Comparison of ENCODE assay signal across 13 cellular contexts in the genomic region with DNA sequence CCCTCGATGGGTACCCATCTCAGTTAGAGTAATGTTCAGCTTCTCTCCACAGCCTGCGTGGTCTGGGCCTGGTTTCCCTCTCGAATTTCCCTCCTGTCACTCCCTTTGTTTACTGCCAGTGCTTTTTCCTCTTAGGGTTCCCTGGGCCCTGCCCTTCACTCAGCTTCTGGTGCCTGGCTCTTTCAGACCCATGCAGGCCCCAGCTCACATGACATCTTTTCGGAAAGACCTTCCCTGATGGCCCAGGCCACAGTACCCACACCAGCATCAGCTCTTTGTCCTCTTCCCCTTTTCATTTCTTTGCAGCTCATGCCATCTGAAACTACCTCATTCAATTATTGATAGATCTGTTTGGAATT.
DNase-seq lines count a peak whose midpoint lies in the region; ATAC-seq lines count a peak whose summit lies in the region.
"Had no signal": no experiment of that assay in that cellular context is flagged by ENCODE, and none has a peak within 500 bp of the region (broad histone marks: within the 10 kb centered on the region; RNA-seq: fewer than 3 reads in every experiment).

No MANE protein-coding gene starts in this region.

- no peaks in the 10 kb centered on the region for H3K27me3 Mint-ChIP-seq in activated CD4-positive, alpha-beta memory T cell treated with anti-CD3 and anti-CD28 coated beads, Interleukin-2, amount 10 ng/mL, durations not matched to agents 7 days and 5 days
- H3K27me3 Mint-ChIP-seq in activated CD4-positive, alpha-beta memory T cell treated with anti-CD3 and anti-CD28 coated beads for 36 hours = no peaks in the 10 kb centered on the region
- H3K27me3 Mint-ChIP-seq in activated naive CD8-positive, alpha-beta T cell treated with anti-CD3 and anti-CD28 coated beads, Interleukin-2, amount 50 U/mL, for 24 hours = no peaks in the 10 kb centered on the region
- H3K27me3 Mint-ChIP-seq: activated naive CD8-positive, alpha-beta T cell had no signal

- intact Hi-C loops in activated CD4-positive, alpha-beta memory T cell treated with anti-CD3 and anti-CD28 coated beads for 36 hours (cut with micrococcal nuclease) = loop anchor here (10.0 kb wide), 1 partner anchor 178 kb away; no protein-coding TSS in a partner anchor

- POLR2A ChIA-PET in activated CD4-positive, alpha-beta memory T cell treated with anti-CD3 and anti-CD28 coated beads, Interleukin-2, amount 10 ng/mL, durations not matched to agents 7 days and 5 days (lab: Charles Lee) = no interaction called here
- POLR2A ChIA-PET in activated CD4-positive, alpha-beta memory T cell treated with anti-CD3 and anti-CD28 coated beads for 36 hours (lab: Charles Lee) = no interaction called here

- ATAC-seq in activated naive CD8-positive, alpha-beta T cell treated with anti-CD3 and anti-CD28 coated beads, Interleukin-2, amount 50 U/mL, for 24 hours = no peak
- no peak for ATAC-seq in HG03521 (IDR thresholded peaks at IDR 0.05; ENCODE audit: unreplicated experiment)

- H3K27ac ChIP-seq in mesodermal cell (ENCODE audit: low read depth, low read length, severe bottlenecking) (peak overlapping the region; percentile 60), stomach smooth muscle (ENCODE audit: low read length) (peak overlapping the region; percentile 53)
- H3K27ac ChIP-seq: epithelial cell of prostate, PC-9 had no signal

- H3K4me1 Mint-ChIP-seq in activated CD4-positive, alpha-beta memory T cell treated with anti-CD3 and anti-CD28 coated beads, Interleukin-2, amount 10 ng/mL, durations not matched to agents 7 days and 5 days = peaks cover 41% of the 10 kb centered on the region
- H3K4me1 Mint-ChIP-seq in activated CD4-positive, alpha-beta memory T cell treated with anti-CD3 and anti-CD28 coated beads for 36 hours (ENCODE audit: low read depth) = peaks cover 36% of the 10 kb centered on the region
- H3K4me1 Mint-ChIP-seq in activated naive CD8-positive, alpha-beta T cell treated with anti-CD3 and anti-CD28 coated beads, Interleukin-2, amount 50 U/mL, for 24 hours = peaks cover 61% of the 10 kb centered on the region

- peak overlapping the region; percentile 23 for H3K27ac Mint-ChIP-seq in activated CD4-positive, alpha-beta memory T cell treated with anti-CD3 and anti-CD28 coated beads, Interleukin-2, amount 10 ng/mL, durations not matched to agents 7 days and 5 days
- no peak overlapping the region for H3K27ac Mint-ChIP-seq in activated CD4-positive, alpha-beta memory T cell treated with anti-CD3 and anti-CD28 coated beads for 36 hours
- peak overlapping the region; percentile 73 for H3K27ac Mint-ChIP-seq in activated naive CD8-positive, alpha-beta T cell treated with anti-CD3 and anti-CD28 coated beads, Interleukin-2, amount 50 U/mL, for 24 hours

- H3K36me3 ChIP-seq in mesodermal cell (ENCODE audit: control insufficient read depth, insufficient read depth, low read length) = no peaks in the 10 kb centered on the region
- no peaks in the 10 kb centered on the region for H3K36me3 ChIP-seq in stomach smooth muscle (ENCODE audit: control insufficient read depth in 2 of 2, insufficient read depth in 2 of 2, low read length in 2 of 2)

- H3K9me3 ChIP-seq in mesodermal cell (ENCODE audit: control insufficient read depth, low read length) (no peaks in the 10 kb centered on the region), stomach smooth muscle (ENCODE audit: control insufficient read depth in 2 of 2, low read length in 2 of 2) (no peaks in the 10 kb centered on the region)

- CTCF ChIA-PET in activated CD4-positive, alpha-beta memory T cell treated with anti-CD3 and anti-CD28 coated beads, Interleukin-2, amount 10 ng/mL, durations not matched to agents 7 days and 5 days (lab: Charles Lee) = interaction anchor here (2.2 kb wide), 1 partner anchor 103 kb away, joined by 7 read pairs; no protein-coding TSS in a partner anchor
- CTCF ChIA-PET in activated CD4-positive, alpha-beta memory T cell treated with anti-CD3 and anti-CD28 coated beads for 36 hours (lab: Charles Lee) = interaction anchor here (1.8 to 11.0 kb wide), 3 partner anchors 60 to 99 kb away, joined by 5 to 139 read pairs (median 13); no protein-coding TSS in a partner anchor

- peak overlapping the region; percentile 29 to 40 for H3K9ac ChIP-seq in stomach smooth muscle (ENCODE audit: low read length in 2 of 2)

- H3K36me3 Mint-ChIP-seq in activated CD4-positive, alpha-beta memory T cell treated with anti-CD3 and anti-CD28 coated beads, Interleukin-2, amount 10 ng/mL, durations not matched to agents 7 days and 5 days (ENCODE audit: low read depth) = no peaks in the 10 kb centered on the region
- no peaks in the 10 kb centered on the region for H3K36me3 Mint-ChIP-seq in activated CD4-positive, alpha-beta memory T cell treated with anti-CD3 and anti-CD28 coated beads for 36 hours
- H3K36me3 Mint-ChIP-seq in activated naive CD8-positive, alpha-beta T cell treated with anti-CD3 and anti-CD28 coated beads, Interleukin-2, amount 50 U/mL, for 24 hours (ENCODE audit: low read depth) = peaks cover 3% of the 10 kb centered on the region
- H3K36me3 Mint-ChIP-seq: activated naive CD8-positive, alpha-beta T cell had no signal

- DNase-seq in activated CD4-positive, alpha-beta memory T cell treated with anti-CD3 and anti-CD28 coated beads, Interleukin-2, amount 10 ng/mL, durations not matched to agents 7 days and 5 days = no peak
- no peak for DNase-seq in activated CD4-positive, alpha-beta memory T cell treated with anti-CD3 and anti-CD28 coated beads for 36 hours
- DNase-seq in activated naive CD8-positive, alpha-beta T cell treated with anti-CD3 and anti-CD28 coated beads, Interleukin-2, amount 50 U/mL, for 24 hours = no peak
- DNase-seq in D341Med (ENCODE audit: low spot score) = no peak
- no peak for DNase-seq in superior temporal gyrus (ENCODE audit: extremely low spot score)
- DNase-seq: ACHN, NCI-H187 treated with DMSO at 0.1 percent for 48 hours, PC-9 had no signal

- no peaks in the 10 kb centered on the region for H3K9me3 Mint-ChIP-seq in activated CD4-positive, alpha-beta memory T cell treated with anti-CD3 and anti-CD28 coated beads, Interleukin-2, amount 10 ng/mL, durations not matched to agents 7 days and 5 days
- no peaks in the 10 kb centered on the region for H3K9me3 Mint-ChIP-seq in activated CD4-positive, alpha-beta memory T cell treated with anti-CD3 and anti-CD28 coated beads for 36 hours
- H3K9me3 Mint-ChIP-seq in activated naive CD8-positive, alpha-beta T cell treated with anti-CD3 and anti-CD28 coated beads, Interleukin-2, amount 50 U/mL, for 24 hours = no peaks in the 10 kb centered on the region

- WGBS in mesodermal cell (ENCODE audit: insufficient coverage in 2 of 2), 2 experiments = 76 to 84% methylated on average over 4 of the region's 4 CpGs

- H3K4me3 ChIP-seq in mesodermal cell (ENCODE audit: extremely low read depth, insufficient read depth, low read length, poor library complexity, severe bottlenecking) (no peak overlapping the region), stomach smooth muscle (ENCODE audit: low read length in 2 of 2) (no peak overlapping the region)
- H3K4me3 ChIP-seq: PC-9 had no signal

- H3K4me3 Mint-ChIP-seq in activated CD4-positive, alpha-beta memory T cell treated with anti-CD3 and anti-CD28 coated beads, Interleukin-2, amount 10 ng/mL, durations not matched to agents 7 days and 5 days = no peak overlapping the region
- no peak overlapping the region for H3K4me3 Mint-ChIP-seq in activated CD4-positive, alpha-beta memory T cell treated with anti-CD3 and anti-CD28 coated beads for 36 hours
- no peak overlapping the region for H3K4me3 Mint-ChIP-seq in activated naive CD8-positive, alpha-beta T cell treated with anti-CD3 and anti-CD28 coated beads, Interleukin-2, amount 50 U/mL, for 24 hours
- H3K4me3 Mint-ChIP-seq: activated naive CD8-positive, alpha-beta T cell had no signal

- no peaks in the 10 kb centered on the region for H3K27me3 ChIP-seq in stomach smooth muscle (ENCODE audit: control insufficient read depth in 1 of 2, insufficient read depth in 2 of 2, low read length in 2 of 2)

- H3K4me1 ChIP-seq in mesodermal cell (ENCODE audit: control insufficient read depth, insufficient read depth, low read length, poor library complexity, severe bottlenecking) (peaks cover 42% of the 10 kb centered on the region), stomach smooth muscle (ENCODE audit: control insufficient read depth, insufficient read depth, low read length) (peaks cover 27% of the 10 kb centered on the region)
